In genomic region chr7:151276651-151277590, GRCh38 we compare ENCODE assay signal across 8 cellular contexts. TPM values are rescaled to one million over a fixed set of nuclear protein-coding genes. Genes with fewer than 3 reads are reported as not detected.
A peak's percentile ranks its signal among the peaks of the same experiment; 100 is the strongest.
DNase-seq lines count a peak whose midpoint lies in the region; ATAC-seq, FAIRE-seq and TF ChIP-seq lines count a peak whose summit lies in the region.

No MANE protein-coding gene starts in this region.

- DNase-seq in GM12891 (ENCODE audit: insufficient read length, low spot score) (peak; percentile 83), RWPE1 (ENCODE audit: low spot score) (peak; percentile 45), head of caudate nucleus (peak in 41 of 42 donors; percentile 24 to 82 (median 64)), osteocyte (ENCODE audit: extremely low spot score, unreplicated experiment) (no peak), thoracic aorta (ENCODE audit: low spot score) (no peak)

- CTCF ChIA-PET in RWPE1 (lab: Yijun Ruan, JAX): interaction anchor here (0.7 to 0.8 kb wide), 2 partner anchors 96 to 506 kb away, joined by 3 to 5 read pairs; no protein-coding TSS in a partner anchor

- H3K27me3 Mint-ChIP-seq in IgD-negative memory B cell (peaks cover 15% of the 10 kb centered on the region), osteocyte (ENCODE audit: unreplicated experiment) (peaks cover 23% of the 10 kb centered on the region)
- H3K27me3 Mint-ChIP-seq in activated naive CD4-positive, alpha-beta T cell treated with anti-CD3 and anti-CD28 coated beads, Interleukin-2, amount 50 U/mL, for 24 hours: no peaks in the 10 kb centered on the region

- H3K9me3 ChIP-seq in thoracic aorta: no peaks in the 10 kb centered on the region

- H3K36me3 Mint-ChIP-seq in IgD-negative memory B cell (no peaks in the 10 kb centered on the region), osteocyte (ENCODE audit: unreplicated experiment) (no peaks in the 10 kb centered on the region)
- H3K36me3 Mint-ChIP-seq in activated naive CD4-positive, alpha-beta T cell treated with anti-CD3 and anti-CD28 coated beads, Interleukin-2, amount 50 U/mL, for 24 hours: no peaks in the 10 kb centered on the region

- peak overlapping the region; percentile 14 to 88 (median 82) for H3K4me3 Mint-ChIP-seq in IgD-negative memory B cell
- peak overlapping the region; percentile 67 for H3K4me3 Mint-ChIP-seq in activated naive CD4-positive, alpha-beta T cell treated with anti-CD3 and anti-CD28 coated beads, Interleukin-2, amount 50 U/mL, for 24 hours
- peak overlapping the region; percentile 64 for H3K4me3 Mint-ChIP-seq in osteocyte (ENCODE audit: unreplicated experiment)

- peak overlapping the region in 1 of 3 donors; percentile 67 for H3K27ac Mint-ChIP-seq in IgD-negative memory B cell
- peak overlapping the region; percentile 41 for H3K27ac Mint-ChIP-seq in activated naive CD4-positive, alpha-beta T cell treated with anti-CD3 and anti-CD28 coated beads, Interleukin-2, amount 50 U/mL, for 24 hours
- H3K27ac Mint-ChIP-seq in osteocyte (ENCODE audit: unreplicated experiment): no peak overlapping the region

- peaks cover 0 to 6% (median 4%) of the 10 kb centered on the region in 3 donors for H3K4me1 Mint-ChIP-seq in IgD-negative memory B cell
- H3K4me1 Mint-ChIP-seq in activated naive CD4-positive, alpha-beta T cell treated with anti-CD3 and anti-CD28 coated beads, Interleukin-2, amount 50 U/mL, for 24 hours: peaks cover 39% of the 10 kb centered on the region
- peaks cover 11% of the 10 kb centered on the region for H3K4me1 Mint-ChIP-seq in osteocyte (ENCODE audit: unreplicated experiment)

- peak overlapping the region; percentile 66 for H3K4me3 ChIP-seq in thoracic aorta

- FAIRE-seq in GM12891 (lab: Jason Lieb, UNC): peak; percentile 83

- TF ChIP-seq POLR2A in GM12891 (IDR thresholded peaks at IDR 0.05; ENCODE audit: low read depth, low read length): no peak

- peaks cover 6 to 25% of the 10 kb centered on the region in 2 donors for H3K4me1 ChIP-seq in thoracic aorta (ENCODE audit: control insufficient read depth in 1 of 2, low read depth in 2 of 2)

- H3K27me3 ChIP-seq in thoracic aorta (replicated peaks; ENCODE audit: insufficient read depth): no peaks in the 10 kb centered on the region

- intact Hi-C loops in head of caudate nucleus (cut with DNase I): no loop called here

- TF ChIP-seq CTCF in RWPE1 (conservative IDR thresholded peaks at IDR 0.05; ENCODE audit: low read depth): no peak
- TF ChIP-seq CTCF in osteocyte (IDR thresholded peaks at IDR 0.05): no peak
- TF ChIP-seq CTCF in thoracic aorta (IDR thresholded peaks at IDR 0.05): no peak

- POLR2A ChIA-PET in RWPE1 (lab: Yijun Ruan, JAX; ENCODE audit: low non-redundant PET): interaction anchor here (0.7 to 0.9 kb wide), 2 partner anchors 29 to 30 kb away, joined by 3 to 11 read pairs; no protein-coding TSS in a partner anchor

- no peaks in the 10 kb centered on the region for H3K9me3 Mint-ChIP-seq in IgD-negative memory B cell
- no peaks in the 10 kb centered on the region for H3K9me3 Mint-ChIP-seq in activated naive CD4-positive, alpha-beta T cell treated with anti-CD3 and anti-CD28 coated beads, Interleukin-2, amount 50 U/mL, for 24 hours
- H3K9me3 Mint-ChIP-seq in osteocyte (ENCODE audit: unreplicated experiment): no peaks in the 10 kb centered on the region

- no peak overlapping the region for H3K27ac ChIP-seq in RWPE1
- H3K27ac ChIP-seq in thoracic aorta: peak overlapping the region in 1 of 2 donors; percentile 32

- ATAC-seq in thoracic aorta (ENCODE audit: insufficient number of reproducible peaks, low FRiP score, low read depth) (no peak), GM21447 (IDR thresholded peaks at IDR 0.05; ENCODE audit: unreplicated experiment) (no peak)

- no peaks in the 10 kb centered on the region for H3K36me3 ChIP-seq in thoracic aorta

TF ChIP-seq in GM12891, 5 proteins besides CTCF, POLR2A, EP300 and RAD21:
- TF ChIP-seq TAF1 (IDR thresholded peaks at IDR 0.05; ENCODE audit: low read depth, low read length) (no peak), PAX5 (IDR thresholded peaks at IDR 0.05; ENCODE audit: insufficient read depth, low read length, severe bottlenecking) (no peak), POU2F2 (IDR thresholded peaks at IDR 0.05; ENCODE audit: low read depth, low read length) (no peak), POLR2AphosphoS5 (IDR thresholded peaks at IDR 0.05; ENCODE audit: low read depth, low read length) (no peak), SPI1 (IDR thresholded peaks at IDR 0.05; ENCODE audit: low read depth, low read length) (no peak)

RNA-seq across cellular contexts. Expression of gene SMARCD3, which starts 28.4 kb away (rescaled TPM):
- polyA plus RNA-seq in GM12891 (2012; ENCODE audit: low read depth, missing spikeins): 4.5 TPM
- 1.1 TPM for polyA plus RNA-seq in IgD-negative memory B cell
- total RNA-seq in osteocyte: 88.7 and 96.9 TPM in 2 replicates
- total RNA-seq in thoracic aorta: 100 to 1,000 TPM in 1 of 2 donors, 10 to 100 TPM in 1; 51.1 to 110 TPM

RNA-seq across cellular contexts. Expression of gene CHPF2, which starts 44.6 kb away (rescaled TPM):
- polyA plus RNA-seq in GM12891 (2012; ENCODE audit: low read depth, missing spikeins): 17.7 TPM
- polyA plus RNA-seq in IgD-negative memory B cell: 25.4 TPM
- total RNA-seq in osteocyte (89.5 and 93.2 TPM in 2 replicates), thoracic aorta (10 to 100 TPM; 78.9 to 85.3 TPM)

RNA-seq across cellular contexts. Expression of gene ABCF2, which starts 49.9 kb away (rescaled TPM):
- polyA plus RNA-seq in GM12891 (2012; ENCODE audit: low read depth, missing spikeins): 29.6 TPM
- 34.2 TPM for polyA plus RNA-seq in IgD-negative memory B cell
- total RNA-seq in osteocyte (43.9 and 47.5 TPM in 2 replicates), thoracic aorta (10 to 100 TPM; 25.3 to 44.1 TPM)

Comparison
In these comparisons a context has a peak if more than half of its experiments do, and no peak if none do; other contexts are left out.
1. DNase-seq: peak in GM12891 (single experiment), RWPE1 (single experiment) and head of caudate nucleus (41 of 42); none in osteocyte (single experiment) and thoracic aorta (single experiment).
2. Peak in every context shown above with its lines, with median percentiles within 50 percentile points of each other: H3K4me3 Mint-ChIP-seq.